15 cellular contexts compared by ENCODE assay signal in genomic region chr19:39370735-39371134, GRCh38. TPM values are rescaled to one million over a fixed set of nuclear protein-coding genes. Genes with fewer than 3 reads are reported as not detected.
"Had no signal": no experiment of that assay in that cellular context is flagged by ENCODE, and none has a peak within 500 bp of the region (broad histone marks: within the 10 kb centered on the region; RNA-seq: fewer than 3 reads in every experiment).

No MANE protein-coding gene starts in this region.

- H3K9me3 ChIP-seq: lower lobe of right lung had no signal

- H3K4me1 Mint-ChIP-seq: activated CD8-positive, alpha-beta memory T cell treated with anti-CD3 and anti-CD28 coated beads, Interleukin-2, amount 10 ng/mL, durations not matched to agents 7 days and 5 days; activated naive CD8-positive, alpha-beta T cell treated with anti-CD3 and anti-CD28 coated beads for 36 hours had no signal

- ATAC-seq: activated CD8-positive, alpha-beta memory T cell treated with anti-CD3 and anti-CD28 coated beads, Interleukin-2, amount 10 ng/mL, durations not matched to agents 7 days and 5 days; stimulated activated naive B cell treated with anti-CD40 and anti-IgM and Interleukin-4, amounts not matched to agents 10 μg/mL and 1 μg/mL and 100 μg/mL, for 72 hours had no signal

- H3K4me3 ChIP-seq: lower lobe of right lung, skin epidermis had no signal

- H3K27me3 Mint-ChIP-seq: activated CD8-positive, alpha-beta memory T cell treated with anti-CD3 and anti-CD28 coated beads, Interleukin-2, amount 10 ng/mL, durations not matched to agents 7 days and 5 days; activated naive CD8-positive, alpha-beta T cell treated with anti-CD3 and anti-CD28 coated beads for 36 hours; stimulated activated naive B cell treated with anti-CD40 and anti-IgM and Interleukin-4, amounts not matched to agents 10 μg/mL and 1 μg/mL and 100 μg/mL, for 72 hours had no signal

- H3K27ac Mint-ChIP-seq: activated CD8-positive, alpha-beta memory T cell treated with anti-CD3 and anti-CD28 coated beads, Interleukin-2, amount 10 ng/mL, durations not matched to agents 7 days and 5 days; activated naive CD8-positive, alpha-beta T cell treated with anti-CD3 and anti-CD28 coated beads for 36 hours; activated T-helper 1 cell treated with anti-CD3 and anti-CD28 coated beads, Interleukin-12 subunit alpha, Interleukin-12 subunit beta, Interleukin-2, Interleukin-4 antibody, amounts not matched to agents 30 ng/mL and 10 ng/mL and 1 ng/mL, durations not matched to agents 14 hours and 24 hours and 36 hours; stimulated activated naive B cell treated with anti-CD40 and anti-IgM and Interleukin-4, amounts not matched to agents 10 μg/mL and 1 μg/mL and 100 μg/mL, for 72 hours; T-helper 1 cell treated with Interleukin-12 subunit alpha and Interleukin-12 subunit beta and Interleukin-4 antibody, amounts not matched to agents 30 μg/mL and 1 μg/mL, for 36 hours had no signal

- H3K9me3 Mint-ChIP-seq: activated naive CD8-positive, alpha-beta T cell treated with anti-CD3 and anti-CD28 coated beads for 36 hours; activated T-helper 1 cell treated with anti-CD3 and anti-CD28 coated beads, Interleukin-12 subunit alpha, Interleukin-12 subunit beta, Interleukin-2, Interleukin-4 antibody, amounts not matched to agents 30 ng/mL and 10 ng/mL and 1 ng/mL, durations not matched to agents 14 hours and 24 hours and 36 hours; stimulated activated naive B cell treated with anti-CD40 and anti-IgM and Interleukin-4, amounts not matched to agents 10 μg/mL and 1 μg/mL and 100 μg/mL, for 72 hours; T-helper 1 cell treated with Interleukin-12 subunit alpha and Interleukin-12 subunit beta and Interleukin-4 antibody, amounts not matched to agents 30 μg/mL and 1 μg/mL, for 36 hours had no signal

- H3K27ac ChIP-seq: parathyroid adenoma had no signal

- H3K4me3 Mint-ChIP-seq: activated CD8-positive, alpha-beta memory T cell treated with anti-CD3 and anti-CD28 coated beads, Interleukin-2, amount 10 ng/mL, durations not matched to agents 7 days and 5 days; activated naive CD8-positive, alpha-beta T cell treated with anti-CD3 and anti-CD28 coated beads for 36 hours; activated T-helper 1 cell treated with anti-CD3 and anti-CD28 coated beads, Interleukin-12 subunit alpha, Interleukin-12 subunit beta, Interleukin-2, Interleukin-4 antibody, amounts not matched to agents 30 ng/mL and 10 ng/mL and 1 ng/mL, durations not matched to agents 14 hours and 24 hours and 36 hours; stimulated activated naive B cell treated with anti-CD40 and anti-IgM and Interleukin-4, amounts not matched to agents 10 μg/mL and 1 μg/mL and 100 μg/mL, for 72 hours; T-helper 1 cell treated with Interleukin-12 subunit alpha and Interleukin-12 subunit beta and Interleukin-4 antibody, amounts not matched to agents 30 μg/mL and 1 μg/mL, for 36 hours had no signal

- DNase-seq: activated CD4-positive, alpha-beta T cell treated with anti-CD3 and anti-CD28 coated beads, Interleukin-2, amount 50 U/mL, for 4 hours; activated CD4-positive, CD25-positive, alpha-beta regulatory T cell; activated CD8-positive, alpha-beta memory T cell treated with anti-CD3 and anti-CD28 coated beads, Interleukin-2, amount 10 ng/mL, durations not matched to agents 7 days and 5 days; activated naive CD8-positive, alpha-beta T cell treated with anti-CD3 and anti-CD28 coated beads for 36 hours; hippocampal formation; lower lobe of right lung; midbrain; SHP77 treated with DMSO at 0.1 percent for 48 hours; stimulated activated naive B cell treated with anti-CD40 and anti-IgM and Interleukin-4, amounts not matched to agents 10 μg/mL and 1 μg/mL and 100 μg/mL, for 72 hours had no signal

RNA-seq across cellular contexts. Expression of gene GMFG, which starts 34.9 kb away (rescaled TPM):
- total RNA-seq: chondrocyte, renal cortical epithelial cell had no signal
